Comparison of ENCODE assay signal across 20 cellular contexts in genomic region chr3:186993210-186993782, GRCh38.
DNase-seq lines count a peak whose midpoint lies in the region; ATAC-seq and TF ChIP-seq lines count a peak whose summit lies in the region.
"Had no signal": no experiment of that assay in that cellular context is flagged by ENCODE, and none has a peak within 500 bp of the region (broad histone marks: within the 10 kb centered on the region; RNA-seq: fewer than 3 reads in every experiment).

No MANE protein-coding gene starts in this region.

- H3K4me3 Mint-ChIP-seq in activated B cell treated with CpG ODN at 0.5 μM for 24 hours (peak overlapping the region; percentile 4), memory B cell (peak overlapping the region; percentile 40)
- H3K4me3 Mint-ChIP-seq: activated T-helper 17 cell treated with anti-CD3 and anti-CD28 coated beads, Interleukin-2, amount 50 U/mL, for 72 hours had no signal

- 90% methylated on average over 7 of the region's 7 CpGs for WGBS in right cardiac atrium

- DNase-seq in left ventricle myocardium inferior: no peak
- DNase-seq in left ventricle myocardium superior: no peak
- DNase-seq in activated B cell treated with CpG ODN at 0.5 μM for 24 hours: no peak
- DNase-seq in memory B cell (ENCODE audit: low spot score in 2 of 2): no peak
- DNase-seq in substantia nigra (lab: John Stamatoyannopoulos, UW): no peak
- DNase-seq in activated CD4-positive, alpha-beta T cell treated with anti-CD3 and anti-CD28 coated beads, Interleukin-2, amount 50 U/mL, for 1 hour: no peak
- no peak for DNase-seq in right cardiac atrium
- DNase-seq in AML-193 (lab: John Stamatoyannopoulos, UW): no peak
- DNase-seq: activated CD4-positive, alpha-beta T cell treated with anti-CD3 and anti-CD28 coated beads for 48 hours; effector CD8-positive, alpha-beta T cell; esophagus squamous epithelium; lower lobe of right lung; NCI-H1694; NCI-H748 treated with DMSO at 0.1 percent for 48 hours; occipital lobe; SHP77 treated with DMSO at 0.1 percent for 48 hours had no signal

- no peaks in the 10 kb centered on the region for H3K27me3 ChIP-seq in left ventricle myocardium inferior (ENCODE audit: low read depth)
- no peaks in the 10 kb centered on the region for H3K27me3 ChIP-seq in right cardiac atrium (ENCODE audit: control insufficient read depth, insufficient read depth)
- H3K27me3 ChIP-seq: BLaER1 treated with 17β-estradiol and CSF1 and Interleukin-3, amounts not matched to agents 10 nM and 100 nM; esophagus squamous epithelium; gastroesophageal sphincter had no signal

- H3K27me3 Mint-ChIP-seq in activated B cell treated with CpG ODN at 0.5 μM for 24 hours: no peaks in the 10 kb centered on the region
- no peaks in the 10 kb centered on the region for H3K27me3 Mint-ChIP-seq in memory B cell
- H3K27me3 Mint-ChIP-seq: activated T-helper 17 cell treated with anti-CD3 and anti-CD28 coated beads, Interleukin-2, amount 50 U/mL, for 72 hours had no signal

- H3K36me3 Mint-ChIP-seq in activated B cell treated with CpG ODN at 0.5 μM for 24 hours (ENCODE audit: low read depth): peaks cover 43% of the 10 kb centered on the region
- peaks cover 14% of the 10 kb centered on the region for H3K36me3 Mint-ChIP-seq in memory B cell

- H3K9me3 ChIP-seq in left ventricle myocardium inferior (replicated peaks): no peaks in the 10 kb centered on the region
- no peaks in the 10 kb centered on the region for H3K9me3 ChIP-seq in right cardiac atrium (ENCODE audit: control insufficient read depth, low read length)
- H3K9me3 ChIP-seq: esophagus squamous epithelium, gastroesophageal sphincter, HAP-1, lower lobe of right lung had no signal

- H3K27ac Mint-ChIP-seq in activated B cell treated with CpG ODN at 0.5 μM for 24 hours (peak overlapping the region; percentile 92), memory B cell (peak overlapping the region; percentile 85)

- CTCF ChIA-PET in activated B cell treated with CpG ODN at 0.5 μM for 24 hours (lab: Charles Lee): interaction anchor here (0.9 to 1.4 kb wide), 4 partner anchors 34 to 144 kb away, joined by 3 to 5 read pairs (median 4); no protein-coding TSS in a partner anchor

- H3K4me3 ChIP-seq in left ventricle myocardium inferior: no peak overlapping the region
- no peak overlapping the region for H3K4me3 ChIP-seq in right cardiac atrium (ENCODE audit: low read length)
- H3K4me3 ChIP-seq: BLaER1 treated with 17β-estradiol and CSF1 and Interleukin-3, amounts not matched to agents 10 nM and 100 nM; esophagus squamous epithelium; gastroesophageal sphincter; HAP-1; lower lobe of right lung had no signal

- ATAC-seq in left ventricle myocardium superior: no peak
- ATAC-seq in activated B cell treated with CpG ODN at 0.5 μM for 24 hours (ENCODE audit: low read depth): no peak
- peak; percentile 61 for ATAC-seq in memory B cell (ENCODE audit: low read depth)
- ATAC-seq in right cardiac atrium: no peak
- ATAC-seq: activated T-helper 17 cell treated with anti-CD3 and anti-CD28 coated beads, Interleukin-2, amount 50 U/mL, for 72 hours; gastroesophageal sphincter; lower lobe of right lung had no signal

- TF ChIP-seq CTCF in left ventricle myocardium inferior (IDR thresholded peaks at IDR 0.05; ENCODE audit: borderline replicate concordance) (no peak), activated B cell treated with CpG ODN at 0.5 μM for 24 hours (IDR thresholded peaks at IDR 0.05) (no peak)

- H3K4me1 Mint-ChIP-seq in activated B cell treated with CpG ODN at 0.5 μM for 24 hours (peaks cover 92% of the 10 kb centered on the region), memory B cell (peaks cover 60% of the 10 kb centered on the region)

- H3K27ac ChIP-seq in left ventricle myocardium inferior (replicated peaks) (peak overlapping the region; percentile 49), substantia nigra (ENCODE audit: low read depth, low read length, poor library complexity, severe bottlenecking) (peak overlapping the region; percentile 21), right cardiac atrium (ENCODE audit: low read length) (no peak overlapping the region)
- H3K27ac ChIP-seq: esophagus squamous epithelium, gastroesophageal sphincter, lower lobe of right lung had no signal

- intact Hi-C loops in left ventricle myocardium inferior (cut with micrococcal nuclease) (no loop called here), left ventricle myocardium superior (cut with micrococcal nuclease) (no loop called here), activated B cell treated with CpG ODN at 0.5 μM for 24 hours (cut with micrococcal nuclease) (no loop called here), right cardiac atrium (cut with DNase I) (no loop called here)

- H3K4me1 ChIP-seq in left ventricle myocardium inferior: peaks cover 77% of the 10 kb centered on the region
- H3K4me1 ChIP-seq in right cardiac atrium (ENCODE audit: control insufficient read depth, insufficient read depth, low read length): peaks cover 15% of the 10 kb centered on the region
- H3K4me1 ChIP-seq: gastroesophageal sphincter had no signal

- H3K9me3 Mint-ChIP-seq in activated B cell treated with CpG ODN at 0.5 μM for 24 hours (no peaks in the 10 kb centered on the region), memory B cell (no peaks in the 10 kb centered on the region)
- H3K9me3 Mint-ChIP-seq: activated T-helper 17 cell treated with anti-CD3 and anti-CD28 coated beads, Interleukin-2, amount 50 U/mL, for 72 hours had no signal

- POLR2A ChIA-PET in activated B cell treated with CpG ODN at 0.5 μM for 24 hours (lab: Charles Lee): interaction anchor here (0.6 to 4.2 kb wide), 6 partner anchors 8 to 146 kb away, joined by 3 to 44 read pairs (median 6); partner anchors contain the start of gene RPL39L

- peaks cover 8% of the 10 kb centered on the region for H3K36me3 ChIP-seq in left ventricle myocardium inferior
- H3K36me3 ChIP-seq: esophagus squamous epithelium, gastroesophageal sphincter had no signal
